In the genomic region with DNA sequence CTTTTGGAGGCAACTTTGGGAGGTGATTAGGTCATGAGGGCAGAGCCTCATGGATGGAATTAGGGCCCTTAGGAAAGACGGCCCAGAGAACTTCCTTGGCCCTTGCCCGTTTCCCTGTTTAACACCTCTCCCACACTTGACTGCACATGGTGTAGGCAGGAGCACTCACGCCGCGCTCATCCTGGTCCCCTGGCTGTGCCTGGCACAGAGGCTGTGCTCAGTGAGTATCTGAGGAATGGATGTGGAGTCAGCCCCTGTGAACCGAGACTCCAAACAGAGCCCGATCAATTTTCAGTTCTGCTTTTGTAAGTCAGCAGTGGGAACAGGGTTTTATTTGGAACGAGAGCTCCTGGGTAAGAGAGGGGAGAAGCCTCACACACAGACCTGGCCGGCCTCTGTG, we compare ENCODE assay signal across 18 cellular contexts. TPM values are rescaled to one million over a fixed set of nuclear protein-coding genes. Genes with fewer than 3 reads are reported as not detected.
DNase-seq lines count a peak whose midpoint lies in the region; ATAC-seq, FAIRE-seq and TF ChIP-seq lines count a peak whose summit lies in the region.
"Had no signal": no experiment of that assay in that cellular context is flagged by ENCODE, and none has a peak within 500 bp of the region (broad histone marks: within the 10 kb centered on the region; RNA-seq: fewer than 3 reads in every experiment).

No MANE protein-coding gene starts in this region.

- no peaks in the 10 kb centered on the region for H3K36me3 Mint-ChIP-seq in mesothelial cell of epicardium

- no peak overlapping the region for H3K9ac ChIP-seq in H1 (replicated peaks in 1 of 4; ENCODE audit: extremely low read depth in 1 of 4, low read depth in 3 of 4, low read length in 3 of 4)

- no peak overlapping the region for H4K8ac ChIP-seq in H1 (ENCODE audit: extremely low read depth, insufficient read depth, low read length)

- TF ChIP-seq POLR2A in H1 (IDR thresholded peaks at IDR 0.05; ENCODE audit: control extremely low read depth in 1 of 2, low read depth in 2 of 2, low read length in 2 of 2): no peak

- H3K79me2 ChIP-seq in H1 (ENCODE audit: control insufficient read depth in 1 of 2, insufficient read depth in 2 of 2, low read length in 2 of 2): no peaks in the 10 kb centered on the region

- H2BK20ac ChIP-seq in H1 (ENCODE audit: low read length): no peak overlapping the region

- no peak for TF ChIP-seq EP300 in H1 (IDR thresholded peaks at IDR 0.05; ENCODE audit: borderline replicate concordance in 1 of 2, low read depth in 2 of 2, low read length in 2 of 2)

- H3K27ac ChIP-seq in H1 (ENCODE audit: low read depth, low read length): no peak overlapping the region
- H3K27ac ChIP-seq: SJCRH30 had no signal

- H2BK5ac ChIP-seq in H1 (ENCODE audit: low read depth, low read length): peak overlapping the region; percentile 50; the same call in 1 of the 2 replicates

- no peak overlapping the region for H4K91ac ChIP-seq in H1 (replicated peaks; ENCODE audit: insufficient read length, low read length)

- no peak overlapping the region for H3K14ac ChIP-seq in H1 (ENCODE audit: insufficient read length)

- 91% methylated on average over 9 of the region's 9 CpGs; no CpG with 5 or more reads in 1 of the 2 experiments for WGBS in H1 (ENCODE audit: extremely low coverage in 1 of 2, insufficient coverage in 1 of 2, insufficient read length in 1 of 2, insufficient replicate concordance in 2 of 2, low coverage in 1 of 2, low lambda C conversion rate in 2 of 2, missing lambda C conversion rate in 1 of 2), 2 experiments

- H3K18ac ChIP-seq in H1 (ENCODE audit: extremely low read depth, low read length): no peak overlapping the region

- H3K9me3 ChIP-seq in H1 (ENCODE audit: insufficient read depth in 2 of 2, low read depth in 1 of 2, low read length in 1 of 2): no peaks in the 10 kb centered on the region
- H3K9me3 ChIP-seq: SJCRH30 had no signal

- no peak overlapping the region for H3K4me3 ChIP-seq in GM12865 (ENCODE audit: low read depth, low read length)
- no peak overlapping the region for H3K4me3 ChIP-seq in H1 (ENCODE audit: extremely low read depth in 1 of 4, insufficient read depth in 2 of 4, low read depth in 3 of 4, low read length in 4 of 4)
- H3K4me3 ChIP-seq: SJCRH30 had no signal

- H3K27me3 Mint-ChIP-seq in mesothelial cell of epicardium (ENCODE audit: low read depth): no peaks in the 10 kb centered on the region

- H3K23me2 ChIP-seq in H1 (ENCODE audit: low read depth, low read length): no peaks in the 10 kb centered on the region

- H2BK12ac ChIP-seq in H1 (ENCODE audit: low read depth, low read length): no peak overlapping the region

- CTCF ChIA-PET in H1 (lab: Charles Lee; ENCODE audit: partially characterized antibody): interaction anchor here (1.1 to 1.5 kb wide), 2 partner anchors 11 to 58 kb away, joined by 3 to 8 read pairs; no protein-coding TSS in a partner anchor

- no peak overlapping the region for H3K56ac ChIP-seq in H1 (replicated peaks; ENCODE audit: insufficient read length, low read depth, low read length)

- H3K4me1 Mint-ChIP-seq in mesothelial cell of epicardium: peaks cover 14% of the 10 kb centered on the region

- DNase-seq in GM12865 (ENCODE audit: low read depth) (peak; percentile 58), NOMO-1 treated with DMSO at 0.1 percent for 48 hours (lab: John Stamatoyannopoulos, UW; ENCODE audit: unreplicated experiment) (peak; percentile 39), H1 (ENCODE audit: low read depth in 1 of 2, low spot score in 2 of 2) (no peak), NK-92 (lab: John Stamatoyannopoulos, UW; ENCODE audit: unreplicated experiment) (no peak), mesothelial cell of epicardium (ENCODE audit: low spot score in 2 of 2, unreplicated experiment in 2 of 2) (no peak)
- no peak for DNase-seq in activated T-cell treated with anti-CD3 and anti-CD28 coated beads, Interleukin-2, amount 50 U/mL, for 1 hour
- DNase-seq: ACHN; AML-193; CD4-positive, alpha-beta T cell; EL; NCI-H1092; NCI-H146; NCI-H2081; NCI-H748 treated with DMSO at 0.1 percent for 48 hours; OCI-M1; SJCRH30; T-helper 2 cell had no signal

- H3K27ac Mint-ChIP-seq in mesothelial cell of epicardium: no peak overlapping the region
- H3K27ac Mint-ChIP-seq: CD4-positive, alpha-beta T cell had no signal

- H3K4me2 ChIP-seq in H1 (ENCODE audit: insufficient read depth in 1 of 2, low read depth in 2 of 2, low read length in 2 of 2): no peak overlapping the region

- no peak overlapping the region for H3K4me3 Mint-ChIP-seq in mesothelial cell of epicardium
- H3K4me3 Mint-ChIP-seq: CD4-positive, alpha-beta T cell had no signal

- peaks cover 0 to 6% (median 2%) of the 10 kb centered on the region in 4 experiments; a peak in 5 of 7 replicates for H3K4me1 ChIP-seq in H1 (replicated peaks in 1 of 4; ENCODE audit: control insufficient read depth in 3 of 4, insufficient read depth in 4 of 4, low read length in 3 of 4)

- H3K4ac ChIP-seq in H1 (replicated peaks; ENCODE audit: insufficient read length, low read depth, low read length): no peak overlapping the region

- H3K23ac ChIP-seq in H1 (ENCODE audit: insufficient read length): no peak overlapping the region

- H4K5ac ChIP-seq in H1 (ENCODE audit: insufficient read length, low read depth, low read length): no peak overlapping the region

- no peaks in the 10 kb centered on the region for H3K36me3 ChIP-seq in H1 (ENCODE audit: control insufficient read depth in 2 of 4, insufficient read depth in 4 of 4, low read length in 3 of 4)
- H3K36me3 ChIP-seq: SJCRH30 had no signal

- H2BK15ac ChIP-seq in H1 (ENCODE audit: low read length): peak overlapping the region; percentile 82; the same call in 1 of the 2 replicates

- FAIRE-seq in H1 (lab: Jason Lieb, UNC): no peak

- H3K9me3 Mint-ChIP-seq in mesothelial cell of epicardium: no peaks in the 10 kb centered on the region
- H3K9me3 Mint-ChIP-seq: CD4-positive, alpha-beta T cell had no signal

- TF ChIP-seq CTCF in GM12865 (IDR thresholded peaks at IDR 0.05; ENCODE audit: insufficient read depth, low read depth, low read length, missing control alignments) (no peak), H1 (IDR thresholded peaks at IDR 0.05; ENCODE audit: control extremely low read depth in 1 of 3, insufficient read depth in 1 of 3, low read depth in 1 of 3, low read length in 3 of 3) (no peak), mesothelial cell of epicardium (IDR thresholded peaks at IDR 0.05; ENCODE audit: unreplicated experiment) (no peak)

- peak; percentile 52 for ATAC-seq in GM18868 (IDR thresholded peaks at IDR 0.05; ENCODE audit: unreplicated experiment)

- no peak overlapping the region for H2AFZ ChIP-seq in H1 (ENCODE audit: low read length)

- H2BK120ac ChIP-seq in H1 (replicated peaks; ENCODE audit: low read depth, low read length): no peak overlapping the region

- no peaks in the 10 kb centered on the region for H3K27me3 ChIP-seq in H1 (replicated peaks in 1 of 4; ENCODE audit: control insufficient read depth in 3 of 4, extremely low read depth in 1 of 4, insufficient read depth in 3 of 4, low read length in 3 of 4)

- no peak for TF ChIP-seq RAD21 in H1 (IDR thresholded peaks at IDR 0.05 in 1 of 2, conservative IDR thresholded peaks at IDR 0.05 in 1 of 2; ENCODE audit: low read depth in 2 of 2, low read length in 2 of 2)

- H2AK5ac ChIP-seq in H1 (ENCODE audit: low read depth, low read length): no peak overlapping the region

- POLR2A ChIA-PET in H1 (lab: Charles Lee; ENCODE audit: partially characterized antibody): no interaction called here

- H3K79me1 ChIP-seq in H1 (ENCODE audit: low read depth, low read length): no peaks in the 10 kb centered on the region

- H4K20me1 ChIP-seq in H1 (replicated peaks in 1 of 2; ENCODE audit: control insufficient read depth in 1 of 2, insufficient read depth in 2 of 2, low read length in 2 of 2): no peaks in the 10 kb centered on the region

TF ChIP-seq in H1, 55 proteins besides CTCF, POLR2A, EP300 and RAD21:
- TF ChIP-seq JUND (IDR thresholded peaks at IDR 0.05; ENCODE audit: low read length): no peak
- no peak for TF ChIP-seq MAFK (IDR thresholded peaks at IDR 0.05; ENCODE audit: low read depth, low read length)
- no peak for TF ChIP-seq CHD1 (IDR thresholded peaks at IDR 0.05; ENCODE audit: low read depth, low read length)

RNA-seq across cellular contexts. Expression of gene ETV3, which starts 29.8 kb away (rescaled TPM):
- 23.8 and 26.6 TPM in 2 replicates for total RNA-seq in H1 (2021; fragmentation: NEBNext Ultra II Directional; extraction: Animal tissue kit (Norgen Biotek cat#: 25700))
- 6.0 and 7.0 TPM in 2 replicates for polyA plus RNA-seq in H1 (2011; rRNA removed)
- polyA plus RNA-seq in H1 (2011; cell fraction: cytosol; rRNA removed): 7.6 TPM
- 6.8 TPM for polyA plus RNA-seq in H1 (2011; cell fraction: nucleus; rRNA removed)
- 8.9 to 12.0 TPM (median 9.7 TPM) in 4 replicates for polyA plus RNA-seq in H1 (2012, experiment 1 of 2)
- 1.0 TPM for polyA plus RNA-seq in H1 (2012, experiment 2 of 2)
- polyA plus RNA-seq in H1 (2013, experiment 1 of 2): 6.9 TPM
- polyA plus RNA-seq in H1 (2013, experiment 2 of 2): 6.3 TPM
- polyA minus RNA-seq in H1 (2011; rRNA and poly(A)+ RNA removed): 24.8 and 27.2 TPM in 2 replicates
- polyA minus RNA-seq in H1 (2011; cell fraction: cytosol; rRNA and poly(A)+ RNA removed): 14.2 TPM
- polyA minus RNA-seq in H1 (2011; cell fraction: nucleus; rRNA and poly(A)+ RNA removed): 19.3 TPM
- 57.8 to 61.7 TPM (median 60.6 TPM) in 3 replicates for total RNA-seq in mesothelial cell of epicardium

Comparison
In these comparisons a context has a peak if more than half of its experiments do, and no peak if none do; other contexts are left out.
1. DNase-seq: peak in GM12865 (single experiment) and NOMO-1 treated with DMSO at 0.1 percent for 48 hours (single experiment); none in H1 (0 of 2), NK-92 (single experiment), activated T-cell treated with anti-CD3 and anti-CD28 coated beads, Interleukin-2, amount 50 U/mL, for 1 hour (single experiment) and mesothelial cell of epicardium (0 of 2).